ENCODE assay signal across 31 cellular contexts in the genomic region with DNA sequence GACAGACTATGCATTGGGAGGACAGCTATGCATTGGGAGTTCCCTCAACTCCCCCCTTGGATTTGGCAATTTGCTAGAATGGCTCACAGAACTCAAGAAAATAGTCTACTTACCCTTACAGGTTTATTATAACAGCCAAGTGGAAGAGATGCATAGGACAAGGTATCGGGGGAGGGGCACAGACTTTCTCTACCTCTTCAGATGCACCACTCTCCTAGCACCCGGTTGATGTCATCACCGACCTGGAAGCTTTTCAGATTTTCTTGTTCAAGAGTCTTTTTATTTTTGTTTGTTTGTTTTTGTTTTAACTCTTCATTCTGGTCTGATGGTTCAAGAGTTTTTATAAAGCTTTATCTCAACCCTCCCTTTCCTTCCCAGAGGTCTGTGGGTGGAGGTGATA. TPM values are rescaled to one million over a fixed set of nuclear protein-coding genes. Genes with fewer than 3 reads are reported as not detected.
"Had no signal": no experiment of that assay in that cellular context is flagged by ENCODE, and none has a peak within 500 bp of the region (broad histone marks: within the 10 kb centered on the region; RNA-seq: fewer than 3 reads in every experiment).

No MANE protein-coding gene starts in this region.

- H3K27me3 Mint-ChIP-seq: activated CD4-positive, alpha-beta memory T cell treated with anti-CD3 and anti-CD28 coated beads for 36 hours; activated CD4-positive, alpha-beta T cell treated with anti-CD3 and anti-CD28 coated beads for 36 hours; activated CD4-positive, alpha-beta T cell treated with anti-CD3 and anti-CD28 coated beads, Interleukin-2, amount 10 ng/mL, durations not matched to agents 24 days and 14 days; activated CD8-positive, alpha-beta memory T cell treated with anti-CD3 and anti-CD28 coated beads, Interleukin-2, amount 10 ng/mL, durations not matched to agents 7 days and 5 days; activated naive CD4-positive, alpha-beta T cell treated with anti-CD3 and anti-CD28 coated beads, Interleukin-2, amount 10 ng/mL, durations not matched to agents 7 days and 5 days; activated naive CD8-positive, alpha-beta T cell treated with anti-CD3 and anti-CD28 coated beads, Interleukin-2, amount 10 ng/mL, durations not matched to agents 7 days and 5 days; brain had no signal

- ATAC-seq: activated CD4-positive, alpha-beta T cell treated with anti-CD3 and anti-CD28 coated beads for 36 hours; activated CD8-positive, alpha-beta memory T cell treated with anti-CD3 and anti-CD28 coated beads, Interleukin-2, amount 10 ng/mL, durations not matched to agents 7 days and 5 days; activated CD8-positive, alpha-beta T cell treated with anti-CD3 and anti-CD28 coated beads, Interleukin-2, amount 10 ng/mL, durations not matched to agents 7 days and 5 days; activated naive CD4-positive, alpha-beta T cell treated with anti-CD3 and anti-CD28 coated beads, Interleukin-2, amount 50 U/mL, for 72 hours; gastroesophageal sphincter; heart right ventricle had no signal

- H3K36me3 Mint-ChIP-seq: activated CD4-positive, alpha-beta memory T cell treated with anti-CD3 and anti-CD28 coated beads for 36 hours; activated CD8-positive, alpha-beta memory T cell treated with anti-CD3 and anti-CD28 coated beads, Interleukin-2, amount 10 ng/mL, durations not matched to agents 7 days and 5 days; activated naive CD4-positive, alpha-beta T cell treated with anti-CD3 and anti-CD28 coated beads, Interleukin-2, amount 10 ng/mL, durations not matched to agents 7 days and 5 days; activated naive CD4-positive, alpha-beta T cell treated with anti-CD3 and anti-CD28 coated beads, Interleukin-2, amount 50 U/mL, for 72 hours; activated naive CD8-positive, alpha-beta T cell treated with anti-CD3 and anti-CD28 coated beads, Interleukin-2, amount 10 ng/mL, durations not matched to agents 7 days and 5 days; brain had no signal

- H3K4me3 ChIP-seq: ascending aorta, breast epithelium, cardiac muscle cell, colonic mucosa, esophagus squamous epithelium, gastroesophageal sphincter, heart right ventricle had no signal

- H3K27ac Mint-ChIP-seq: activated CD4-positive, alpha-beta memory T cell treated with anti-CD3 and anti-CD28 coated beads for 36 hours; activated CD4-positive, alpha-beta T cell treated with anti-CD3 and anti-CD28 coated beads for 36 hours; activated CD4-positive, alpha-beta T cell treated with anti-CD3 and anti-CD28 coated beads, Interleukin-2, amount 10 ng/mL, durations not matched to agents 24 days and 14 days; activated CD8-positive, alpha-beta memory T cell treated with anti-CD3 and anti-CD28 coated beads, Interleukin-2, amount 10 ng/mL, durations not matched to agents 7 days and 5 days; activated CD8-positive, alpha-beta T cell treated with anti-CD3 and anti-CD28 coated beads, Interleukin-2, amount 10 ng/mL, durations not matched to agents 7 days and 5 days; activated naive CD4-positive, alpha-beta T cell treated with anti-CD3 and anti-CD28 coated beads, Interleukin-2, amount 10 ng/mL, durations not matched to agents 7 days and 5 days; activated naive CD4-positive, alpha-beta T cell treated with anti-CD3 and anti-CD28 coated beads, Interleukin-2, amount 50 U/mL, for 72 hours; activated naive CD8-positive, alpha-beta T cell treated with anti-CD3 and anti-CD28 coated beads, Interleukin-2, amount 10 ng/mL, durations not matched to agents 7 days and 5 days; activated T-helper 1 cell treated with anti-CD3 and anti-CD28 coated beads, Interleukin-12 subunit alpha, Interleukin-12 subunit beta, Interleukin-2, Interleukin-4 antibody, amounts not matched to agents 30 ng/mL and 10 ng/mL and 1 ng/mL, durations not matched to agents 14 hours and 24 hours and 36 hours; activated T-helper 2 cell treated with anti-CD3 and anti-CD28 coated beads, Interferon-gamma antibody, Interleukin-2, Interleukin-4, amounts not matched to agents 10 μg/mL and 5 μg/mL and 100 μg/mL, durations not matched to agents 14 hours and 24 hours and 36 hours; brain had no signal

- H3K9me3 ChIP-seq: ascending aorta, breast epithelium, colonic mucosa, esophagus squamous epithelium, gastroesophageal sphincter had no signal

- H3K4me3 Mint-ChIP-seq: activated CD4-positive, alpha-beta memory T cell treated with anti-CD3 and anti-CD28 coated beads for 36 hours; activated CD4-positive, alpha-beta T cell treated with anti-CD3 and anti-CD28 coated beads for 36 hours; activated CD4-positive, alpha-beta T cell treated with anti-CD3 and anti-CD28 coated beads, Interleukin-2, amount 10 ng/mL, durations not matched to agents 24 days and 14 days; activated CD8-positive, alpha-beta memory T cell treated with anti-CD3 and anti-CD28 coated beads, Interleukin-2, amount 10 ng/mL, durations not matched to agents 7 days and 5 days; activated CD8-positive, alpha-beta T cell treated with anti-CD3 and anti-CD28 coated beads, Interleukin-2, amount 10 ng/mL, durations not matched to agents 7 days and 5 days; activated naive CD4-positive, alpha-beta T cell treated with anti-CD3 and anti-CD28 coated beads, Interleukin-2, amount 10 ng/mL, durations not matched to agents 7 days and 5 days; activated naive CD8-positive, alpha-beta T cell treated with anti-CD3 and anti-CD28 coated beads, Interleukin-2, amount 10 ng/mL, durations not matched to agents 7 days and 5 days; activated T-helper 1 cell treated with anti-CD3 and anti-CD28 coated beads, Interleukin-12 subunit alpha, Interleukin-12 subunit beta, Interleukin-2, Interleukin-4 antibody, amounts not matched to agents 30 ng/mL and 10 ng/mL and 1 ng/mL, durations not matched to agents 14 hours and 24 hours and 36 hours; brain had no signal

- DNase-seq: activated CD4-positive, alpha-beta memory T cell treated with anti-CD3 and anti-CD28 coated beads for 36 hours; activated CD4-positive, alpha-beta T cell treated with anti-CD3 and anti-CD28 coated beads for 36 hours; activated CD4-positive, alpha-beta T cell treated with anti-CD3 and anti-CD28 coated beads, Interleukin-2, amount 10 ng/mL, durations not matched to agents 24 days and 14 days; activated CD4-positive, CD25-positive, alpha-beta regulatory T cell; activated CD4-positive, CD25-positive, alpha-beta regulatory T cell treated with anti-CD3 and anti-CD28 coated beads, Interleukin-2, amount 50 U/mL, for 72 hours; activated CD8-positive, alpha-beta memory T cell treated with anti-CD3 and anti-CD28 coated beads, Interleukin-2, amount 10 ng/mL, durations not matched to agents 7 days and 5 days; activated CD8-positive, alpha-beta memory T cell treated with anti-CD3 and anti-CD28 coated beads, Interleukin-2, amount 50 U/mL, for 4 hours; activated CD8-positive, alpha-beta T cell treated with anti-CD3 and anti-CD28 coated beads, Interleukin-2, amount 10 ng/mL, durations not matched to agents 7 days and 5 days; activated effector memory CD4-positive, alpha-beta T cell treated with anti-CD3 and anti-CD28 coated beads, Interleukin-2, amount 50 U/mL, for 16 hours; activated naive CD4-positive, alpha-beta T cell treated with anti-CD3 and anti-CD28 coated beads, Interleukin-2, amount 10 ng/mL, durations not matched to agents 7 days and 5 days; activated naive CD8-positive, alpha-beta T cell treated with anti-CD3 and anti-CD28 coated beads, Interleukin-2, amount 10 ng/mL, durations not matched to agents 7 days and 5 days; activated T-cell treated with anti-CD3 and anti-CD28 coated beads, Interleukin-2, amount 50 U/mL, for 1 hour; activated T-cell treated with anti-CD3 and anti-CD28 coated beads, Interleukin-2, amount 50 U/mL, for 48 hours; central memory CD4-positive, alpha-beta T cell; cerebellar nuclear complex; colonic mucosa; effector CD8-positive, alpha-beta T cell; esophagus squamous epithelium; foreskin melanocyte; heart right ventricle; T-helper 2 cell had no signal

- H3K9me3 Mint-ChIP-seq: activated T-helper 2 cell treated with anti-CD3 and anti-CD28 coated beads, Interferon-gamma antibody, Interleukin-2, Interleukin-4, amounts not matched to agents 10 μg/mL and 5 μg/mL and 100 μg/mL, durations not matched to agents 14 hours and 24 hours and 36 hours had no signal

- H3K27me3 ChIP-seq: ascending aorta, breast epithelium, cardiac muscle cell, colonic mucosa, esophagus squamous epithelium, gastroesophageal sphincter, heart right ventricle had no signal

- H3K4me1 ChIP-seq: breast epithelium, colonic mucosa, esophagus squamous epithelium, gastroesophageal sphincter had no signal

- H3K4me1 Mint-ChIP-seq: activated CD4-positive, alpha-beta T cell treated with anti-CD3 and anti-CD28 coated beads for 36 hours; activated CD4-positive, alpha-beta T cell treated with anti-CD3 and anti-CD28 coated beads, Interleukin-2, amount 10 ng/mL, durations not matched to agents 24 days and 14 days; activated CD8-positive, alpha-beta memory T cell treated with anti-CD3 and anti-CD28 coated beads, Interleukin-2, amount 10 ng/mL, durations not matched to agents 7 days and 5 days; activated naive CD4-positive, alpha-beta T cell treated with anti-CD3 and anti-CD28 coated beads, Interleukin-2, amount 10 ng/mL, durations not matched to agents 7 days and 5 days; activated naive CD8-positive, alpha-beta T cell treated with anti-CD3 and anti-CD28 coated beads, Interleukin-2, amount 10 ng/mL, durations not matched to agents 7 days and 5 days; brain had no signal

- H3K27ac ChIP-seq: ascending aorta, breast epithelium, cardiac muscle cell, colonic mucosa, epithelial cell of prostate, esophagus squamous epithelium, gastroesophageal sphincter, heart right ventricle had no signal

- H3K36me3 ChIP-seq: ascending aorta, breast epithelium, cardiac muscle cell, colonic mucosa, esophagus squamous epithelium, gastroesophageal sphincter, heart right ventricle had no signal

RNA-seq across cellular contexts. Expression of a gene that starts 20.7 kb away (rescaled TPM):
- total RNA-seq: activated CD4-positive, alpha-beta memory T cell treated with anti-CD3 and anti-CD28 coated beads for 36 hours; activated CD4-positive, alpha-beta T cell treated with anti-CD3 and anti-CD28 coated beads for 36 hours; activated CD4-positive, alpha-beta T cell treated with anti-CD3 and anti-CD28 coated beads, Interleukin-2, amount 10 ng/mL, durations not matched to agents 24 days and 14 days; activated CD8-positive, alpha-beta memory T cell treated with anti-CD3 and anti-CD28 coated beads for 36 hours; activated CD8-positive, alpha-beta memory T cell treated with anti-CD3 and anti-CD28 coated beads, Interleukin-2, amount 10 ng/mL, durations not matched to agents 7 days and 5 days; activated CD8-positive, alpha-beta T cell treated with anti-CD3 and anti-CD28 coated beads, Interleukin-2, amount 10 ng/mL, durations not matched to agents 7 days and 5 days; activated naive CD4-positive, alpha-beta T cell treated with anti-CD3 and anti-CD28 coated beads, Interleukin-2, amount 50 U/mL, for 72 hours; activated naive CD8-positive, alpha-beta T cell treated with anti-CD3 and anti-CD28 coated beads, Interleukin-2, amount 10 ng/mL, durations not matched to agents 7 days and 5 days; activated T-helper 1 cell treated with anti-CD3 and anti-CD28 coated beads, Interleukin-12 subunit alpha, Interleukin-12 subunit beta, Interleukin-2, Interleukin-4 antibody, amounts not matched to agents 30 ng/mL and 10 ng/mL and 1 ng/mL, durations not matched to agents 14 hours and 24 hours and 36 hours; activated T-helper 2 cell treated with anti-CD3 and anti-CD28 coated beads, Interferon-gamma antibody, Interleukin-2, Interleukin-4, amounts not matched to agents 10 μg/mL and 5 μg/mL and 100 μg/mL, durations not matched to agents 14 hours and 24 hours and 36 hours had no signal
